In the genomic region with DNA sequence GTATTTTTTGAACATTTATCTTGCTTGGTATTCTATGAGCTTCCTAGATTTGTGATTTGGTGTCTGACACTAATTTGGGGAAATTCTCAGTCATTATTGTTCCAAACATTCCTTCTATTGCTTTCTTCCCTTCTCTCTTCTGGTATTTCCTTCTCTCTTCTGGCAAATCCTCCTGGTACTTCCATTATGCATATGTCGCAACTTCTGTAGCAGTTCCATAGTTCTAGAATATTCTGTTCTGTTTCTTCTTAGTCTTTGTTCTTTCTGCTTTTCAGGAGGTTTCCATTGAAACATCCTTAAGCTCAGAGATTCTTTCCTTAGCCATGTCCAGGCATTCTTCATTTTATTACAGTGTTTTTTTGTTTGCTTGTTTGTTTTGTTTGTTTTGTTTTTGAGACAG, we compare ENCODE assay signal across 2 cellular contexts.
TF ChIP-seq lines count a peak whose summit lies in the region.

No MANE protein-coding gene starts in this region.

TF ChIP-seq in HepG2, 621 proteins besides CTCF, POLR2A, EP300 and RAD21 (continued from another document):
- TF ChIP-seq ZNF256 (CRISPR knock-in tag; conservative IDR thresholded peaks at IDR 0.05) (no peak), CCDC6 (CRISPR knock-in tag; IDR thresholded peaks at IDR 0.05) (no peak), ZNF713 (CRISPR knock-in tag; IDR thresholded peaks at IDR 0.05) (no peak)
TF ChIP-seq in HepG2: peak in this region for 1.

TF ChIP-seq in H1, 55 proteins besides CTCF, POLR2A, EP300 and RAD21 (continued from another document):
- no peak for TF ChIP-seq GTF2F1 (IDR thresholded peaks at IDR 0.05; ENCODE audit: borderline replicate concordance, low read depth, low read length)
- TF ChIP-seq SP4 (IDR thresholded peaks at IDR 0.05; ENCODE audit: low read length), result no peak
- no peak for TF ChIP-seq SIRT6 (IDR thresholded peaks at IDR 0.05; ENCODE audit: low read length)
- TF ChIP-seq NANOG (IDR thresholded peaks at IDR 0.05; ENCODE audit: insufficient read depth, low read depth, low read length, poor library complexity, severe bottlenecking), result no peak
- no peak for TF ChIP-seq RXRA (IDR thresholded peaks at IDR 0.05; ENCODE audit: insufficient read depth, low read depth, low read length)
- TF ChIP-seq JUN (IDR thresholded peaks at IDR 0.05; ENCODE audit: low read depth, low read length), result no peak
- TF ChIP-seq SUZ12 (IDR thresholded peaks at IDR 0.05; ENCODE audit: low read length), result no peak
